Comparison of ENCODE assay signal across 8 cellular contexts in genomic region chr4:6909970-6910339, GRCh38. TPM values are rescaled to one million over a fixed set of nuclear protein-coding genes. Genes with fewer than 3 reads are reported as not detected.
A peak's percentile ranks its signal among the peaks of the same experiment; 100 is the strongest.
DNase-seq lines count a peak whose midpoint lies in the region; ATAC-seq, FAIRE-seq and TF ChIP-seq lines count a peak whose summit lies in the region.

No MANE protein-coding gene starts in this region.

- intact Hi-C loops in ascending aorta (cut with DNase I) (loop anchor here (1.0 to 2.0 kb wide), 6 partner anchors 23 to 335 kb away; partner anchors contain the start of genes GRPEL1, MAN2B2 and TADA2B), left colon (cut with DNase I, micrococcal nuclease) (no loop called here)

- POLR2A ChIA-PET in GM10248 (lab: Yijun Ruan, JAX), result interaction anchor here (0.6 kb wide), 1 partner anchor 348 kb away, joined by 3 read pairs; no protein-coding TSS in a partner anchor

- peaks cover 37 to 64% of the 10 kb centered on the region in 2 donors for H3K4me1 Mint-ChIP-seq in stimulated activated naive B cell treated with anti-CD40 and anti-IgM and Interleukin-4, amounts not matched to agents 10 μg/mL and 1 μg/mL and 100 μg/mL, for 72 hours

- H3K27ac Mint-ChIP-seq in stimulated activated naive B cell treated with anti-CD40 and anti-IgM and Interleukin-4, amounts not matched to agents 10 μg/mL and 1 μg/mL and 100 μg/mL, for 72 hours, result peak overlapping the region; percentile 97

- peak overlapping the region; percentile 50 to 99 for H3K27ac ChIP-seq in ascending aorta

- DNase-seq in GM12864 (ENCODE audit: low read depth), result no peak
- peak; percentile 11 to 32 for DNase-seq in Kasumi-1 (lab: John Stamatoyannopoulos, UW)
- DNase-seq in ascending aorta (ENCODE audit: low spot score in 2 of 2), result no peak
- peak in 1 of 2 donors; percentile 65 for DNase-seq in left colon
- no peak for DNase-seq in stimulated activated naive B cell treated with anti-CD40 and anti-IgM and Interleukin-4, amounts not matched to agents 10 μg/mL and 1 μg/mL and 100 μg/mL, for 72 hours
- no peak for DNase-seq in GM10248 (ENCODE audit: extremely low spot score)
- no peak for DNase-seq in RCC 7860 (ENCODE audit: low spot score)

- peaks cover 0 to 32% of the 10 kb centered on the region in 2 donors for H3K4me1 ChIP-seq in ascending aorta

- peaks cover 11 to 13% of the 10 kb centered on the region in 2 donors for H3K27me3 Mint-ChIP-seq in stimulated activated naive B cell treated with anti-CD40 and anti-IgM and Interleukin-4, amounts not matched to agents 10 μg/mL and 1 μg/mL and 100 μg/mL, for 72 hours

- no peaks in the 10 kb centered on the region for H3K9me3 Mint-ChIP-seq in stimulated activated naive B cell treated with anti-CD40 and anti-IgM and Interleukin-4, amounts not matched to agents 10 μg/mL and 1 μg/mL and 100 μg/mL, for 72 hours

- H3K9me3 ChIP-seq in ascending aorta, result no peaks in the 10 kb centered on the region

- CTCF ChIA-PET in GM10248 (lab: Yijun Ruan, JAX), result interaction anchor here (0.7 to 6.1 kb wide), 14 partner anchors 18 to 206 kb away, joined by 3 to 28 read pairs (median 4); partner anchors contain the start of genes GRPEL1 and TADA2B

- ATAC-seq in GM21723 (IDR thresholded peaks at IDR 0.05; ENCODE audit: unreplicated experiment), result peak; percentile 33
- ATAC-seq in left colon, result peak; percentile 53
- peak; percentile 41 to 51 for ATAC-seq in stimulated activated naive B cell treated with anti-CD40 and anti-IgM and Interleukin-4, amounts not matched to agents 10 μg/mL and 1 μg/mL and 100 μg/mL, for 72 hours (replicated peaks)

- no peaks in the 10 kb centered on the region for H3K36me3 ChIP-seq in ascending aorta

- FAIRE-seq in RCC 7860 (lab: Jason Lieb, UNC), result no peak

- peak overlapping the region; percentile 95 to 100 for H3K4me3 Mint-ChIP-seq in stimulated activated naive B cell treated with anti-CD40 and anti-IgM and Interleukin-4, amounts not matched to agents 10 μg/mL and 1 μg/mL and 100 μg/mL, for 72 hours

- TF ChIP-seq CTCF in GM12864 (IDR thresholded peaks at IDR 0.05; ENCODE audit: low read depth, low read length, missing control alignments) (no peak), ascending aorta (IDR thresholded peaks at IDR 0.05) (no peak), GM10248 (IDR thresholded peaks at IDR 0.05; ENCODE audit: control extremely low read depth, extremely low read depth, low read depth, missing control alignments) (no peak)

- H3K27me3 ChIP-seq in ascending aorta, result no peaks in the 10 kb centered on the region

- peak overlapping the region; percentile 59 for H3K4me3 ChIP-seq in GM12864 (ENCODE audit: low read depth, low read length)
- H3K4me3 ChIP-seq in ascending aorta, result peak overlapping the region; percentile 84 to 94

- peaks cover 0 to 5% of the 10 kb centered on the region in 2 donors for H3K36me3 Mint-ChIP-seq in stimulated activated naive B cell treated with anti-CD40 and anti-IgM and Interleukin-4, amounts not matched to agents 10 μg/mL and 1 μg/mL and 100 μg/mL, for 72 hours

RNA-seq across cellular contexts. Expression of gene TBC1D14, which starts 0.3 kb away (rescaled TPM):
- 26.4 TPM for total RNA-seq in ascending aorta
- total RNA-seq in left colon, result 10 to 100 TPM; 53.1 to 56.6 TPM

Comparison
In these comparisons a context has a peak if more than half of its experiments do, and no peak if none do; other contexts are left out.
1. DNase-seq: peak in Kasumi-1 (2 of 2); none in GM12864 (single experiment), ascending aorta (0 of 2), stimulated activated naive B cell treated with anti-CD40 and anti-IgM and Interleukin-4, amounts not matched to agents 10 μg/mL and 1 μg/mL and 100 μg/mL, for 72 hours (single experiment), GM10248 (single experiment) and RCC 7860 (single experiment).
2. Peak in every context shown above with its lines, with median percentiles within 50 percentile points of each other: ATAC-seq.